In the genomic region with DNA sequence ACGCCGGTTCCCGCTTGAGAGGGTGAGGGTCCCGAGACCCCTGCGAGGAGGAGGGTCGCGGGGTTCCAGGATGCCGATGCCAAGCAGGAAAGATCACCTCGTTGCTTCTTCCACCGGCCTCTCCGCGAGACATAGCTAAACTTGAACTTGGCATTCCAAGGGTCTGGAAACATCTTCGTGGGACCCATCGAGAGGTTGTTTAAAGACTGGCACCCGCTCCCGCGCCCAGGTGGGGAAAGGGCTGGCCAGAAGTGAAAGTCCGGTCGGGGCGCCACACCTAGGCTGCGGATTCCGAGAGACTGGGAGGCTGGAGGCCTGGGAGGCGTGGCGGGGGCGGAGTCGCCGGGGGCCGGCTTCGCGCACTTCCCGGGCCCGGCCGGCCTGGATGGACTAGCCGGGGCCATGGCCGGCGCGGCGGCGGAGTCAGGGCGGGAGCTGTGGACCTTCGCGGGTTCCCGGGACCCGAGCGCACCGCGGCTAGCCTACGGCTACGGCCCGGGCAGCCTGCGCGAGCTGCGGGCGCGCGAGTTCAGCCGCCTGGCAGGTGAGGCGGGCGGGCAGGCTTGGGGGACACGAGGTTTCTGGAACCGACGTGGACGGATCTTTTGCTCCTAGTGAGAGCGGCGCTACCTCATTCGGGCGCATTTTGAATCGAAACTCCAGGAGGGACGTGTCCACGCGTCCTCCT, we compare ENCODE assay signal across 1 cellular context.
A peak's percentile ranks its signal among the peaks of the same experiment; 100 is the strongest.
TF ChIP-seq lines count a peak whose summit lies in the region.

A gene with protein sequence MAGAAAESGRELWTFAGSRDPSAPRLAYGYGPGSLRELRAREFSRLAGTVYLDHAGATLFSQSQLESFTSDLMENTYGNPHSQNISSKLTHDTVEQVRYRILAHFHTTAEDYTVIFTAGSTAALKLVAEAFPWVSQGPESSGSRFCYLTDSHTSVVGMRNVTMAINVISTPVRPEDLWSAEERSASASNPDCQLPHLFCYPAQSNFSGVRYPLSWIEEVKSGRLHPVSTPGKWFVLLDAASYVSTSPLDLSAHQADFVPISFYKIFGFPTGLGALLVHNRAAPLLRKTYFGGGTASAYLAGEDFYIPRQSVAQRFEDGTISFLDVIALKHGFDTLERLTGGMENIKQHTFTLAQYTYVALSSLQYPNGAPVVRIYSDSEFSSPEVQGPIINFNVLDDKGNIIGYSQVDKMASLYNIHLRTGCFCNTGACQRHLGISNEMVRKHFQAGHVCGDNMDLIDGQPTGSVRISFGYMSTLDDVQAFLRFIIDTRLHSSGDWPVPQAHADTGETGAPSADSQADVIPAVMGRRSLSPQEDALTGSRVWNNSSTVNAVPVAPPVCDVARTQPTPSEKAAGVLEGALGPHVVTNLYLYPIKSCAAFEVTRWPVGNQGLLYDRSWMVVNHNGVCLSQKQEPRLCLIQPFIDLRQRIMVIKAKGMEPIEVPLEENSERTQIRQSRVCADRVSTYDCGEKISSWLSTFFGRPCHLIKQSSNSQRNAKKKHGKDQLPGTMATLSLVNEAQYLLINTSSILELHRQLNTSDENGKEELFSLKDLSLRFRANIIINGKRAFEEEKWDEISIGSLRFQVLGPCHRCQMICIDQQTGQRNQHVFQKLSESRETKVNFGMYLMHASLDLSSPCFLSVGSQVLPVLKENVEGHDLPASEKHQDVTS (plus strand): TSS at position 360 of the 688 bp plus-strand sequence. CDS start 43 bp downstream, at position 403.

TF ChIP-seq in HepG2, 621 proteins besides CTCF, POLR2A, EP300 and RAD21 (continued from another document):
- TF ChIP-seq, protein P1, sequence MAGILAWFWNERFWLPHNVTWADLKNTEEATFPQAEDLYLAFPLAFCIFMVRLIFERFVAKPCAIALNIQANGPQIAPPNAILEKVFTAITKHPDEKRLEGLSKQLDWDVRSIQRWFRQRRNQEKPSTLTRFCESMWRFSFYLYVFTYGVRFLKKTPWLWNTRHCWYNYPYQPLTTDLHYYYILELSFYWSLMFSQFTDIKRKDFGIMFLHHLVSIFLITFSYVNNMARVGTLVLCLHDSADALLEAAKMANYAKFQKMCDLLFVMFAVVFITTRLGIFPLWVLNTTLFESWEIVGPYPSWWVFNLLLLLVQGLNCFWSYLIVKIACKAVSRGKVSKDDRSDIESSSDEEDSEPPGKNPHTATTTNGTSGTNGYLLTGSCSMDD (CRISPR knock-in tag; IDR thresholded peaks at IDR 0.05), result no peak
- TF ChIP-seq SCMH1 (CRISPR knock-in tag; IDR thresholded peaks at IDR 0.05; ENCODE audit: borderline replicate concordance) (no peak), MEIS2 (CRISPR knock-in tag; IDR thresholded peaks at IDR 0.05) (0 out of 2 replicates have a peak, but pooled peaks have one; percentile 63), MTF1 (CRISPR knock-in tag; IDR thresholded peaks at IDR 0.05) (no peak), MXD4 (CRISPR knock-in tag; IDR thresholded peaks at IDR 0.05) (no peak), RERE (CRISPR knock-in tag; IDR thresholded peaks at IDR 0.05; ENCODE audit: low read depth) (no peak), ZNF30 (CRISPR knock-in tag; IDR thresholded peaks at IDR 0.05) (no peak), ZNF280D (CRISPR knock-in tag; IDR thresholded peaks at IDR 0.05) (no peak), ZNF317 (CRISPR knock-in tag; IDR thresholded peaks at IDR 0.05) (peak; percentile 72)
- TF ChIP-seq, protein P2, sequence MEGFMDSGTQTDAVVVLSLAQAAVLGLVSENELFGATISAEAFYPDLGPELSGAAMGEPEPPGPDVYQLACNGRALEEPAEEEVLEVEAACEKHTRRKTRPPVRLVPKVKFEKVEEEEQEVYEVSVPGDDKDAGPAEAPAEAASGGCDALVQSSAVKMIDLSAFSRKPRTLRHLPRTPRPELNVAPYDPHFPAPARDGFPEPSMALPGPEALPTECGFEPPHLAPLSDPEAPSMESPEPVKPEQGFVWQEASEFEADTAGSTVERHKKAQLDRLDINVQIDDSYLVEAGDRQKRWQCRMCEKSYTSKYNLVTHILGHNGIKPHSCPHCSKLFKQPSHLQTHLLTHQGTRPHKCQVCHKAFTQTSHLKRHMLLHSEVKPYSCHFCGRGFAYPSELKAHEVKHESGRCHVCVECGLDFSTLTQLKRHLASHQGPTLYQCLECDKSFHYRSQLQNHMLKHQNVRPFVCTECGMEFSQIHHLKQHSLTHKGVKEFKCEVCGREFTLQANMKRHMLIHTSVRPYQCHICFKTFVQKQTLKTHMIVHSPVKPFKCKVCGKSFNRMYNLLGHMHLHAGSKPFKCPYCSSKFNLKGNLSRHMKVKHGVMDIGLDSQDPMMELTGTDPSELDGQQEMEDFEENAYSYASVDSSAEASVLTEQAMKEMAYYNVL (CRISPR knock-in tag; IDR thresholded peaks at IDR 0.05; ENCODE audit: borderline replicate concordance), result peak; percentile 57; the same call in 1 of the 2 replicates
- TF ChIP-seq, protein P3, sequence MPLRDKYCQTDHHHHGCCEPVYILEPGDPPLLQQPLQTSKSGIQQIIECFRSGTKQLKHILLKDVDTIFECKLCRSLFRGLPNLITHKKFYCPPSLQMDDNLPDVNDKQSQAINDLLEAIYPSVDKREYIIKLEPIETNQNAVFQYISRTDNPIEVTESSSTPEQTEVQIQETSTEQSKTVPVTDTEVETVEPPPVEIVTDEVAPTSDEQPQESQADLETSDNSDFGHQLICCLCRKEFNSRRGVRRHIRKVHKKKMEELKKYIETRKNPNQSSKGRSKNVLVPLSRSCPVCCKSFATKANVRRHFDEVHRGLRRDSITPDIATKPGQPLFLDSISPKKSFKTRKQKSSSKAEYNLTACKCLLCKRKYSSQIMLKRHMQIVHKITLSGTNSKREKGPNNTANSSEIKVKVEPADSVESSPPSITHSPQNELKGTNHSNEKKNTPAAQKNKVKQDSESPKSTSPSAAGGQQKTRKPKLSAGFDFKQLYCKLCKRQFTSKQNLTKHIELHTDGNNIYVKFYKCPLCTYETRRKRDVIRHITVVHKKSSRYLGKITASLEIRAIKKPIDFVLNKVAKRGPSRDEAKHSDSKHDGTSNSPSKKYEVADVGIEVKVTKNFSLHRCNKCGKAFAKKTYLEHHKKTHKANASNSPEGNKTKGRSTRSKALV (CRISPR knock-in tag; IDR thresholded peaks at IDR 0.05), result 0 out of 2 replicates have a peak, but pooled peaks have one; percentile 37
- TF ChIP-seq, protein P4, sequence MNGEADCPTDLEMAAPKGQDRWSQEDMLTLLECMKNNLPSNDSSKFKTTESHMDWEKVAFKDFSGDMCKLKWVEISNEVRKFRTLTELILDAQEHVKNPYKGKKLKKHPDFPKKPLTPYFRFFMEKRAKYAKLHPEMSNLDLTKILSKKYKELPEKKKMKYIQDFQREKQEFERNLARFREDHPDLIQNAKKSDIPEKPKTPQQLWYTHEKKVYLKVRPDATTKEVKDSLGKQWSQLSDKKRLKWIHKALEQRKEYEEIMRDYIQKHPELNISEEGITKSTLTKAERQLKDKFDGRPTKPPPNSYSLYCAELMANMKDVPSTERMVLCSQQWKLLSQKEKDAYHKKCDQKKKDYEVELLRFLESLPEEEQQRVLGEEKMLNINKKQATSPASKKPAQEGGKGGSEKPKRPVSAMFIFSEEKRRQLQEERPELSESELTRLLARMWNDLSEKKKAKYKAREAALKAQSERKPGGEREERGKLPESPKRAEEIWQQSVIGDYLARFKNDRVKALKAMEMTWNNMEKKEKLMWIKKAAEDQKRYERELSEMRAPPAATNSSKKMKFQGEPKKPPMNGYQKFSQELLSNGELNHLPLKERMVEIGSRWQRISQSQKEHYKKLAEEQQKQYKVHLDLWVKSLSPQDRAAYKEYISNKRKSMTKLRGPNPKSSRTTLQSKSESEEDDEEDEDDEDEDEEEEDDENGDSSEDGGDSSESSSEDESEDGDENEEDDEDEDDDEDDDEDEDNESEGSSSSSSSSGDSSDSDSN (CRISPR knock-in tag; IDR thresholded peaks at IDR 0.05), result peak; percentile 88
- TF ChIP-seq, protein P5, sequence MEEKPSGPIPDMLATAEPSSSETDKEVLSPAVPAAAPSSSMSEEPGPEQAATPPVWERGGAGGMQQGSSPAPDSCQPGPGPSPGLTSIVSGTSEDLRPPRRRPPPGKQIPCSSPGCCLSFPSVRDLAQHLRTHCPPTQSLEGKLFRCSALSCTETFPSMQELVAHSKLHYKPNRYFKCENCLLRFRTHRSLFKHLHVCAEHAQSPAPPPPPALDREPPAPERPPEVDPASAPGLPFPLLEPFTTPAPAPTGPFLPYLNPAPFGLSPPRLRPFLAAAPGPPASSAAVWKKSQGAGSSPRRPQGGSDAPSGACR (CRISPR knock-in tag; IDR thresholded peaks at IDR 0.05), result 0 out of 2 replicates have a peak, but pooled peaks have one; percentile 25
